8 cellular contexts compared by ENCODE assay signal in the genomic region with DNA sequence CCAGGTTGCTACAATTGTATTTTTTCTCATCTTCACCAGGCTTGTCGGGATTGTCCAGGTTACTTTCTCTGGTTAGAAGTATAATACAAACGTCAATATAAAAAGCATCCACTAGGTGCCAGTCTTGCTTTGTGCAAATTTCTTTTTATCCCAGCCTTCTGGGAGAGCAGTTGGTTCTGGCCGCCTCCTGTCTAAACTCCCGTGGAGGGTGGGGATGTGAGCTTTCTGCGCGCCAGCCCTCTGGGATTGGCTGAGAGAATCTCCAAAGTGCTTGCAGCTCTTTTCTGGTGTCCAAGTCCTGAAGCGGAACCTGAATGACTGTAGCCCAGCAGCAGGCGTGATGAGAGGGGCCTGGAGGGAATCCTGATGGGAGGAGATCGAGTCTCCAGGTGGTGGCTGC.
DNase-seq lines count a peak whose midpoint lies in the region; ATAC-seq and TF ChIP-seq lines count a peak whose summit lies in the region.

No MANE protein-coding gene starts in this region.

- no peaks in the 10 kb centered on the region for H3K9me3 Mint-ChIP-seq in nephron

- H3K36me3 Mint-ChIP-seq in nephron (ENCODE audit: low read depth), result no peaks in the 10 kb centered on the region

- H3K27me3 Mint-ChIP-seq in nephron (ENCODE audit: low read depth), result peaks cover 28% of the 10 kb centered on the region

- TF ChIP-seq CTCF in nephron (IDR thresholded peaks at IDR 0.05; ENCODE audit: unreplicated experiment in 3 of 3), result peak; percentile 55 to 75 (median 66)

- H3K27ac Mint-ChIP-seq in nephron, result no peak overlapping the region

- no peak overlapping the region for H3K4me3 Mint-ChIP-seq in nephron

- no peak for ATAC-seq in GM21619 (IDR thresholded peaks at IDR 0.05; ENCODE audit: unreplicated experiment)
- no peak for ATAC-seq in GM18511 (IDR thresholded peaks at IDR 0.05; ENCODE audit: unreplicated experiment)

- H3K4me1 Mint-ChIP-seq in nephron, result peaks cover 14% of the 10 kb centered on the region

- DNase-seq in DMS 273 (lab: John Stamatoyannopoulos, UW; ENCODE audit: unreplicated experiment) (peak; percentile 93), HPDE6-E6E7 (ENCODE audit: extremely low spot score) (peak; percentile 50), NCI-H526 treated with DMSO at 0.1 percent for 48 hours (lab: John Stamatoyannopoulos, UW) (peak; percentile 33), activated T-cell treated with anti-CD3 and anti-CD28 coated beads for 1 hour (ENCODE audit: low read depth) (peak; percentile 3), fibroblast of peridontal ligament (ENCODE audit: extremely low read depth) (peak; percentile 85)

Comparison
In these comparisons a context has a peak if more than half of its experiments do, and no peak if none do; other contexts are left out.
1. DNase-seq: peak in every context shown above with its lines; median percentile 93 in DMS 273; 85 in fibroblast of peridontal ligament; 50 in HPDE6-E6E7; 33 in NCI-H526 treated with DMSO at 0.1 percent for 48 hours; 3 in activated T-cell treated with anti-CD3 and anti-CD28 coated beads for 1 hour.